ENCODE assay signal across 19 cellular contexts in genomic region chr2:166764216-166764615, GRCh38.
"Had no signal": no experiment of that assay in that cellular context is flagged by ENCODE, and none has a peak within 500 bp of the region (broad histone marks: within the 10 kb centered on the region; RNA-seq: fewer than 3 reads in every experiment).

No MANE protein-coding gene starts in this region.

- H3K27me3 ChIP-seq: esophagus squamous epithelium, neutrophil, transverse colon had no signal

- H3K36me3 ChIP-seq: esophagus squamous epithelium, lower lobe of right lung, neutrophil, transverse colon had no signal

- ATAC-seq: activated CD8-positive, alpha-beta memory T cell treated with anti-CD3 and anti-CD28 coated beads, Interleukin-2, amount 10 ng/mL, durations not matched to agents 7 days and 5 days; left cardiac atrium; lower lobe of right lung; natural killer cell; stimulated activated naive CD8-positive, alpha-beta T cell treated with anti-CD3 and anti-CD28 coated beads, Interleukin-15, Interleukin-2, amounts not matched to agents 100 U/mL and 50 U/mL, for 24 hours had no signal

- H3K4me3 ChIP-seq: esophagus squamous epithelium, lower lobe of right lung, transverse colon had no signal

- H3K27ac ChIP-seq: esophagus squamous epithelium, lower lobe of right lung, neutrophil, transverse colon had no signal

- H3K4me1 ChIP-seq: esophagus squamous epithelium, lower lobe of right lung, transverse colon had no signal

- H3K9me3 ChIP-seq: esophagus squamous epithelium, neutrophil had no signal

- DNase-seq: activated B cell treated with CpG ODN at 0.5 μM for 24 hours; activated CD4-positive, alpha-beta memory T cell treated with anti-CD3 and anti-CD28 coated beads, Interleukin-2, amount 10 ng/mL, durations not matched to agents 7 days and 5 days; activated CD4-positive, alpha-beta T cell treated with anti-CD3 and anti-CD28 coated beads for 48 hours; activated CD8-positive, alpha-beta memory T cell treated with anti-CD3 and anti-CD28 coated beads, Interleukin-2, amount 10 ng/mL, durations not matched to agents 7 days and 5 days; activated naive CD4-positive, alpha-beta T cell; activated naive CD8-positive, alpha-beta T cell treated with anti-CD3 and anti-CD28 coated beads for 36 hours; amniotic stem cell; effector memory CD4-positive, alpha-beta T cell; esophagus squamous epithelium; left cardiac atrium; lower lobe of right lung; natural killer cell; retina; stimulated activated CD4-positive, alpha-beta T cell treated with anti-CD3 and anti-CD28 coated beads, Interleukin-12 subunit alpha, Interleukin-12 subunit beta, amount 100 ng/mL, for 4 hours; stimulated activated CD4-positive, alpha-beta T cell treated with anti-CD3 and anti-CD28 coated beads, Interleukin-1b, Interleukin-23, amount 100 ng/mL, for 48 hours; stimulated activated naive CD8-positive, alpha-beta T cell treated with anti-CD3 and anti-CD28 coated beads, Interleukin-15, Interleukin-2, amounts not matched to agents 100 U/mL and 50 U/mL, for 24 hours; substantia nigra; transverse colon had no signal
